Comparison of ENCODE assay signal across 8 cellular contexts in the genomic region with DNA sequence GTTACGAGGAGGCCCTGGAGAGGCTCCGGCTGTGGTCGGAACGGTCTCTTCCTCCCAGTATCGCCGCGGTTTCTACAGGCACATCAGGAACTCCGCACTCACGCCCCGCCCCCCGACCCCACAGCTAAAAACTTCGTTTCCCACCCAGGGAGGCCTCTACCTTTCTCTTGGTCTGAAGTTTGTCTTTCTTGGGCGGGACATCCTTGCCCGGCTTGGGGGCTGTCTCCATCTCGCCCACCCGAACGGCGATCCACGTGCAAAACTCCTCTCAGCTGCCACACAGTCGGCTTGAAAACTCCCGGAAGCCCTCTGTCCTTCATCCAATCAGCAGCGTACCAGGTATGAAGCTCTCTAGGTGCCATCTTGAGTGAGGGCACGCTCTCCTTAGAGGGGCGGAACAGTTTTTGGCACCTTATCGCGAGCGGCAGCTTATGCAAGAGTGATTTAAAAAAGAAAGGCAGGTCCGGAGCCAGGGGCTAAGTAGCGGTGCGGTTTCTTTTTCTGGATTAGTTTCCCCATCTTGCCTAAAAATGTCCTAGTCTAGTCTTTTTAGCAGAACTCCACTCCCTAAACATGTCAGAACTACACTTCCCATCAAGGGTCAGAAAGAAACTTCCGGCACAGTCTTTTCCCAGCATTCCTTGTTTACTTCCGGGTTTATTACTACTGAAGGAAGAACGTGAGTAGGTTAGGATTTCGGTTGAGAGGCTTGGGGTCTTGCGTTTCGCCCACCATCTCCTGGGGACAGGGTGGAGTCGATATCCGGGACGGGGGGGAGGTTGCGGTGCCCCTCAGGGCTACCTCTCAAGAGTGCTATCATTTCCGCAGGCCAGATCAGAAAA. TPM values are rescaled to one million over a fixed set of nuclear protein-coding genes. Genes with fewer than 3 reads are reported as not detected.
DNase-seq lines count a peak whose midpoint lies in the region; ATAC-seq and TF ChIP-seq lines count a peak whose summit lies in the region.

A gene (plus strand): TSS at position 660 of the 842 bp plus-strand sequence. CDS start 256 bp downstream, outside the sequence.
A gene with protein sequence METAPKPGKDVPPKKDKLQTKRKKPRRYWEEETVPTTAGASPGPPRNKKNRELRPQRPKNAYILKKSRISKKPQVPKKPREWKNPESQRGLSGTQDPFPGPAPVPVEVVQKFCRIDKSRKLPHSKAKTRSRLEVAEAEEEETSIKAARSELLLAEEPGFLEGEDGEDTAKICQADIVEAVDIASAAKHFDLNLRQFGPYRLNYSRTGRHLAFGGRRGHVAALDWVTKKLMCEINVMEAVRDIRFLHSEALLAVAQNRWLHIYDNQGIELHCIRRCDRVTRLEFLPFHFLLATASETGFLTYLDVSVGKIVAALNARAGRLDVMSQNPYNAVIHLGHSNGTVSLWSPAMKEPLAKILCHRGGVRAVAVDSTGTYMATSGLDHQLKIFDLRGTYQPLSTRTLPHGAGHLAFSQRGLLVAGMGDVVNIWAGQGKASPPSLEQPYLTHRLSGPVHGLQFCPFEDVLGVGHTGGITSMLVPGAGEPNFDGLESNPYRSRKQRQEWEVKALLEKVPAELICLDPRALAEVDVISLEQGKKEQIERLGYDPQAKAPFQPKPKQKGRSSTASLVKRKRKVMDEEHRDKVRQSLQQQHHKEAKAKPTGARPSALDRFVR (minus strand): TSS at position 298 of the 842 bp plus-strand sequence. CDS start 69 bp downstream, at position 229.

- TF ChIP-seq EP300 in SK-N-SH (IDR thresholded peaks at IDR 0.05; ENCODE audit: borderline replicate concordance in 1 of 2, low read depth in 1 of 2, low read length in 1 of 2), result no peak
- TF ChIP-seq EP300 in transverse colon (IDR thresholded peaks at IDR 0.05; ENCODE audit: low read depth), result no peak

- H3K27me3 ChIP-seq in SK-N-SH (ENCODE audit: insufficient read depth), result no peaks in the 10 kb centered on the region
- H3K27me3 ChIP-seq in osteoblast (ENCODE audit: insufficient read depth, low read length), result no peaks in the 10 kb centered on the region
- no peaks in the 10 kb centered on the region for H3K27me3 ChIP-seq in transverse colon

- peak; percentile 32 for TF ChIP-seq POLR2A in transverse colon (IDR thresholded peaks at IDR 0.05)

- peak within 1 kb of the TSS; percentile 80 for H3K9ac ChIP-seq in SK-N-SH

- H3K4me1 ChIP-seq in SK-N-SH (ENCODE audit: control insufficient read depth in 1 of 2, insufficient read depth in 2 of 2, low read depth in 1 of 2, low read length in 1 of 2) (peaks cover 5 to 23% of the 10 kb centered on the region in 2 experiments; a peak in 3 of 4 replicates), osteoblast (ENCODE audit: insufficient read depth, low read length) (peaks cover 18% of the 10 kb centered on the region), transverse colon (peaks cover 6 to 21% (median 20%) of the 10 kb centered on the region in 4 donors)

- H2AFZ ChIP-seq in SK-N-SH (ENCODE audit: low read depth) (peak within 1 kb of the TSS; percentile 55), osteoblast (ENCODE audit: low read length) (peak within 1 kb of the TSS; percentile 89)

- H3K27ac ChIP-seq in SK-N-SH (ENCODE audit: low read depth in 2 of 2, low read length in 1 of 2) (peak within 1 kb of the TSS; percentile 40 to 91; a peak in 3 of 4 replicates), osteoblast (ENCODE audit: low read depth, low read length) (peak within 1 kb of the TSS; percentile 64), transverse colon (peak within 1 kb of the TSS; percentile 80 to 89 (median 86))

- H3K79me2 ChIP-seq in SK-N-SH (ENCODE audit: insufficient read depth), result peaks cover 56% of the 10 kb centered on the region
- H3K79me2 ChIP-seq in osteoblast (ENCODE audit: insufficient read depth, low read length), result peaks cover 49% of the 10 kb centered on the region

- in situ Hi-C loops in transverse colon (cut with MboI; ENCODE audit: low pct_ligation_motif_present in 1 of 4, low pct_unique_long_range_greater_than_20kb in 1 of 4, low sequenced_read_pairs in 3 of 4), result no loop called here

- H3K9me3 ChIP-seq in SK-N-SH (no peaks in the 10 kb centered on the region), osteoblast (ENCODE audit: low read depth, low read length) (no peaks in the 10 kb centered on the region), transverse colon (no peaks in the 10 kb centered on the region)

- H3K9me2 ChIP-seq in SK-N-SH, result no peaks in the 10 kb centered on the region

- H3F3A ChIP-seq in SK-N-SH (replicated peaks; ENCODE audit: insufficient read depth), result peaks cover 6% of the 10 kb centered on the region

- H3K36me3 ChIP-seq in SK-N-SH (replicated peaks in 1 of 2; ENCODE audit: control insufficient read depth in 1 of 2, insufficient read depth in 2 of 2, low read length in 1 of 2) (peaks cover 34 to 62% of the 10 kb centered on the region in 2 experiments), osteoblast (ENCODE audit: insufficient read depth, low read length) (peaks cover 52% of the 10 kb centered on the region), transverse colon (peaks cover 0 to 8% (median 0%) of the 10 kb centered on the region in 4 donors)

- peaks cover 6% of the 10 kb centered on the region for H3K36me3 Mint-ChIP-seq in activated naive CD8-positive, alpha-beta T cell
- H3K36me3 Mint-ChIP-seq in glutamatergic neuron (ENCODE audit: unreplicated experiment), result no peaks in the 10 kb centered on the region

- CTCF ChIA-PET in SK-N-SH (lab: Yijun Ruan, JAX), result interaction anchor here (1.1 to 4.4 kb wide), 5 partner anchors 10 to 137 kb away, joined by 3 to 49 read pairs (median 9); a partner anchor contains a TSS

- TF ChIP-seq CTCF in GM10266 (IDR thresholded peaks at IDR 0.05; ENCODE audit: control insufficient read depth, insufficient read depth, low read depth, missing control alignments), result no peak
- TF ChIP-seq CTCF in SK-N-SH (IDR thresholded peaks at IDR 0.05), result no peak
- no peak for TF ChIP-seq CTCF in glutamatergic neuron (IDR thresholded peaks at IDR 0.05; ENCODE audit: partially characterized antibody, unreplicated experiment)
- TF ChIP-seq CTCF in osteoblast (IDR thresholded peaks at IDR 0.05; ENCODE audit: extremely low read depth, low read depth, low read length), result no peak
- TF ChIP-seq CTCF in transverse colon (IDR thresholded peaks at IDR 0.05), result no peak

- no peak for TF ChIP-seq RAD21 in SK-N-SH (IDR thresholded peaks at IDR 0.05; ENCODE audit: low read length)

- no peaks in the 10 kb centered on the region for H3K27me3 Mint-ChIP-seq in activated naive CD8-positive, alpha-beta T cell
- H3K27me3 Mint-ChIP-seq in glutamatergic neuron (ENCODE audit: unreplicated experiment), result peaks cover 8% of the 10 kb centered on the region

- H3K9me3 Mint-ChIP-seq in activated naive CD8-positive, alpha-beta T cell (ENCODE audit: low read depth), result no peaks in the 10 kb centered on the region
- no peaks in the 10 kb centered on the region for H3K9me3 Mint-ChIP-seq in glutamatergic neuron (ENCODE audit: unreplicated experiment)

- H3K4me3 ChIP-seq in SK-N-SH (ENCODE audit: low read depth in 2 of 2, low read length in 1 of 2), result peak within 1 kb of the TSS; percentile 78 to 96
- peak within 1 kb of the TSS; percentile 86 for H3K4me3 ChIP-seq in osteoblast (ENCODE audit: insufficient read depth, low read length)
- peak within 1 kb of the TSS; percentile 69 to 93 (median 79) for H3K4me3 ChIP-seq in transverse colon

- peak within 1 kb of the TSS; percentile 99 for H3K4me3 Mint-ChIP-seq in activated naive CD8-positive, alpha-beta T cell
- peak within 1 kb of the TSS; percentile 91 for H3K4me3 Mint-ChIP-seq in glutamatergic neuron (ENCODE audit: unreplicated experiment)

- peak; percentile 81 for ATAC-seq in HG02588 (IDR thresholded peaks at IDR 0.05; ENCODE audit: unreplicated experiment)

- intact Hi-C loops in transverse colon (cut with DNase I; ENCODE audit: low total_unique reads), result no loop called here

- POLR2A ChIA-PET in SK-N-SH (lab: Yijun Ruan, JAX), result interaction anchor here (1.7 to 3.6 kb wide), 6 partner anchors 8 to 317 kb away, joined by 4 to 58 read pairs (median 14); a partner anchor contains a TSS

- H3K4me2 ChIP-seq in SK-N-SH (peak within 1 kb of the TSS; percentile 96), osteoblast (ENCODE audit: insufficient read depth, low read length) (peak within 1 kb of the TSS; percentile 91)

- H4K20me1 ChIP-seq in SK-N-SH (ENCODE audit: insufficient read depth), result 0 out of 2 replicates have a peak, but pooled peaks cover 3% of the 10 kb centered on the region
- no peaks in the 10 kb centered on the region for H4K20me1 ChIP-seq in osteoblast (ENCODE audit: insufficient read depth, low read length)

- peaks cover 37% of the 10 kb centered on the region for H3K4me1 Mint-ChIP-seq in activated naive CD8-positive, alpha-beta T cell (ENCODE audit: low read depth)
- H3K4me1 Mint-ChIP-seq in glutamatergic neuron (ENCODE audit: low read depth, unreplicated experiment), result peaks cover 15% of the 10 kb centered on the region

- peak within 1 kb of the TSS; percentile 91 for H3K27ac Mint-ChIP-seq in activated naive CD8-positive, alpha-beta T cell
- peak within 1 kb of the TSS; percentile 72 for H3K27ac Mint-ChIP-seq in glutamatergic neuron (ENCODE audit: unreplicated experiment)

- DNase-seq in GM10266 (ENCODE audit: extremely low spot score) (peak; percentile 91), NCI-H1048 (lab: John Stamatoyannopoulos, UW) (peak; percentile 61), SK-N-SH (peak; percentile 88), glutamatergic neuron (peak; percentile 65), osteoblast (ENCODE audit: insufficient read length, low spot score, missing footprints) (peak; percentile 97), transverse colon (peak; percentile 84)

- WGBS in SK-N-SH (ENCODE audit: low lambda C conversion rate), result 2% methylated on average over 39 of the region's 41 CpGs
- WGBS in transverse colon (ENCODE audit: low coverage in 1 of 2), 2 donors, result 0% methylated on average over 41 of the region's 41 CpGs; no CpG with 5 or more reads in 1 of the 2 donors

TF ChIP-seq in SK-N-SH, 30 proteins besides CTCF, POLR2A, EP300 and RAD21 (continues in another document):
- TF ChIP-seq SIN3A (IDR thresholded peaks at IDR 0.05; ENCODE audit: borderline replicate concordance, low read depth, low read length) (peak; percentile 81), MXI1 (IDR thresholded peaks at IDR 0.05; ENCODE audit: low read depth, low read length) (peak; percentile 99), POLR2AphosphoS5 (IDR thresholded peaks at IDR 0.05; ENCODE audit: low read depth, low read length) (peak; percentile 78), EZH2phosphoT487 (IDR thresholded peaks at IDR 0.05; ENCODE audit: borderline replicate concordance, low read depth) (no peak)

RNA-seq across cellular contexts. Expression of the first gene that starts in this region (rescaled TPM):
- 182 and 213 TPM in 2 replicates for polyA plus RNA-seq in SK-N-SH (2012; rRNA removed)
- 233 and 285 TPM in 2 replicates for polyA plus RNA-seq in SK-N-SH (2012; cell fraction: cytosol; rRNA removed)
- 113 and 143 TPM in 2 replicates for polyA plus RNA-seq in SK-N-SH (2012; cell fraction: nucleus; rRNA removed)
- total RNA-seq in glutamatergic neuron (ENCODE audit: unreplicated experiment) (69.7 TPM), osteoblast (14.1 and 15.9 TPM in 2 replicates), transverse colon (10 to 100 TPM in 3 of 4 donors, not detected in 1; 23.6 to 39.8 (median 28.1) TPM)

RNA-seq across cellular contexts. Expression of the second gene that starts in this region (rescaled TPM):
- polyA plus RNA-seq in SK-N-SH (2012; rRNA removed), result 153 and 172 TPM in 2 replicates
- 76.0 and 91.7 TPM in 2 replicates for polyA plus RNA-seq in SK-N-SH (2012; cell fraction: cytosol; rRNA removed)
- 421 and 466 TPM in 2 replicates for polyA plus RNA-seq in SK-N-SH (2012; cell fraction: nucleus; rRNA removed)
- total RNA-seq in glutamatergic neuron (ENCODE audit: unreplicated experiment), result 48.3 TPM
- total RNA-seq in osteoblast, result 85.7 and 86.9 TPM in 2 replicates
- 10 to 100 TPM; 25.0 to 87.2 (median 55.8) TPM for total RNA-seq in transverse colon

Comparison
In these comparisons a context has a peak if more than half of its experiments do, and no peak if none do; other contexts are left out.
1. Peak in every context shown above with its lines: DNase-seq, ATAC-seq, H3K4me3 ChIP-seq and H3K27ac ChIP-seq.